In the genomic region with DNA sequence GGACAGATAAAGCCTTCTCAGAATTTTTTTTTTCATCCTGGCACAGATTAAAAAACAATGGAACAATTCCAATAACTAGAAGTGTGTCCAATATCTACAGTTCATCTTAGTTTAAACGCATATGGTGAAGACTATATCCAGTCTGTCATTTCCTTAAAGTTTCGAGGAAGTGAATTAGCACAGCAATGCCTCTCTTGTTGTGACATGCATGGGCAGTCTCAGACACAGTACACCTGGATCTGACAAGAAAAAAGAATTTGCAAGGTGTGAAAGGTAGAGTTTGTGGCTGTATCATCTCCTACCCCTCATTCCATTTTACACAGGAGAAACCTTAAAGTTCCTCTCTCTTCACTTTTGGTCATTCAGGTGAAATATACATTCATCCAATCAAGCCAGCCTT, we compare ENCODE assay signal across 32 cellular contexts.
"Had no signal": no experiment of that assay in that cellular context is flagged by ENCODE, and none has a peak within 500 bp of the region (broad histone marks: within the 10 kb centered on the region; RNA-seq: fewer than 3 reads in every experiment).

No MANE protein-coding gene starts in this region.

- H3K27ac ChIP-seq: ascending aorta, esophagus muscularis mucosa, gastroesophageal sphincter, heart right ventricle, WERI-Rb-1 had no signal

- H3K36me3 Mint-ChIP-seq: activated CD8-positive, alpha-beta memory T cell treated with anti-CD3 and anti-CD28 coated beads, Interleukin-2, amount 10 ng/mL, durations not matched to agents 7 days and 5 days; activated naive CD4-positive, alpha-beta T cell treated with anti-CD3 and anti-CD28 coated beads, Interleukin-2, amount 50 U/mL, for 24 hours; activated naive CD8-positive, alpha-beta T cell treated with anti-CD3 and anti-CD28 coated beads, Interleukin-2, amount 10 ng/mL, durations not matched to agents 7 days and 5 days; brain; T-cell had no signal

- H3K36me3 ChIP-seq: ascending aorta, esophagus muscularis mucosa, gastroesophageal sphincter, heart right ventricle, WERI-Rb-1 had no signal

- H3K9me3 Mint-ChIP-seq: activated B cell treated with CpG ODN at 0.5 μM for 24 hours; activated CD8-positive, alpha-beta T cell treated with anti-CD3 and anti-CD28 coated beads for 36 hours; activated naive CD4-positive, alpha-beta T cell treated with anti-CD3 and anti-CD28 coated beads for 36 hours; activated naive CD4-positive, alpha-beta T cell treated with anti-CD3 and anti-CD28 coated beads, Interleukin-2, amount 50 U/mL, for 24 hours; activated naive CD8-positive, alpha-beta T cell treated with anti-CD3 and anti-CD28 coated beads, Interleukin-2, amount 10 ng/mL, durations not matched to agents 7 days and 5 days; activated T-helper 1 cell treated with anti-CD3 and anti-CD28 coated beads, Interleukin-12 subunit alpha, Interleukin-12 subunit beta, Interleukin-2, Interleukin-4 antibody, amounts not matched to agents 30 ng/mL and 10 ng/mL and 1 ng/mL, durations not matched to agents 14 hours and 24 hours and 36 hours; activated T-helper 2 cell treated with anti-CD3 and anti-CD28 coated beads, Interferon-gamma antibody, Interleukin-2, Interleukin-4, amounts not matched to agents 10 μg/mL and 5 μg/mL and 100 μg/mL, durations not matched to agents 14 hours and 24 hours and 36 hours; brain; T-helper 1 cell treated with Interleukin-12 subunit alpha and Interleukin-12 subunit beta and Interleukin-4 antibody, amounts not matched to agents 30 μg/mL and 1 μg/mL, for 36 hours had no signal

- DNase-seq: activated B cell treated with CpG ODN at 0.5 μM for 24 hours; activated CD4-positive, alpha-beta T cell treated with anti-CD3 and anti-CD28 coated beads for 48 hours; activated CD4-positive, alpha-beta T cell treated with anti-CD3 and anti-CD28 coated beads, Interleukin-2, amount 50 U/mL, for 1 hour; activated CD4-positive, alpha-beta T cell treated with anti-CD3 and anti-CD28 coated beads, Interleukin-2, amount 50 U/mL, for 48 hours; activated CD8-positive, alpha-beta memory T cell treated with anti-CD3 and anti-CD28 coated beads, Interleukin-2, amount 10 ng/mL, durations not matched to agents 7 days and 5 days; activated CD8-positive, alpha-beta memory T cell treated with anti-CD3 and anti-CD28 coated beads, Interleukin-2, amount 50 U/mL, for 4 hours; activated CD8-positive, alpha-beta T cell treated with anti-CD3 and anti-CD28 coated beads for 36 hours; activated effector memory CD4-positive, alpha-beta T cell treated with anti-CD3 and anti-CD28 coated beads, Interleukin-2, amount 50 U/mL, for 16 hours; activated naive CD4-positive, alpha-beta T cell treated with anti-CD3 and anti-CD28 coated beads for 36 hours; activated naive CD8-positive, alpha-beta T cell treated with anti-CD3 and anti-CD28 coated beads, Interleukin-2, amount 10 ng/mL, durations not matched to agents 7 days and 5 days; activated T-cell treated with anti-CD3 and anti-CD28 coated beads, Interleukin-2, amount 50 U/mL, for 1 hour; activated T-cell treated with anti-CD3 and anti-CD28 coated beads, Interleukin-2, amount 50 U/mL, for 48 hours; caudate nucleus; cortex of kidney; dermis blood vessel endothelial cell; effector CD4-positive, alpha-beta T cell; effector memory CD8-positive, alpha-beta T cell; foreskin melanocyte; heart right ventricle; SW 1271; T-cell; T1000; WERI-Rb-1 had no signal

- H3K27me3 ChIP-seq: ascending aorta, esophagus muscularis mucosa, gastroesophageal sphincter, heart right ventricle had no signal

- H3K9me3 ChIP-seq: ascending aorta, esophagus muscularis mucosa, gastroesophageal sphincter, heart right ventricle had no signal

- H3K4me3 ChIP-seq: ascending aorta, esophagus muscularis mucosa, gastroesophageal sphincter, heart right ventricle had no signal

- H3K27ac Mint-ChIP-seq: activated B cell treated with CpG ODN at 0.5 μM for 24 hours; activated CD8-positive, alpha-beta memory T cell treated with anti-CD3 and anti-CD28 coated beads, Interleukin-2, amount 10 ng/mL, durations not matched to agents 7 days and 5 days; activated CD8-positive, alpha-beta T cell treated with anti-CD3 and anti-CD28 coated beads for 36 hours; activated naive CD4-positive, alpha-beta T cell treated with anti-CD3 and anti-CD28 coated beads for 36 hours; activated naive CD4-positive, alpha-beta T cell treated with anti-CD3 and anti-CD28 coated beads, Interleukin-2, amount 50 U/mL, for 24 hours; activated naive CD8-positive, alpha-beta T cell treated with anti-CD3 and anti-CD28 coated beads, Interleukin-2, amount 10 ng/mL, durations not matched to agents 7 days and 5 days; activated T-helper 1 cell treated with anti-CD3 and anti-CD28 coated beads, Interleukin-12 subunit alpha, Interleukin-12 subunit beta, Interleukin-2, Interleukin-4 antibody, amounts not matched to agents 30 ng/mL and 10 ng/mL and 1 ng/mL, durations not matched to agents 14 hours and 24 hours and 36 hours; activated T-helper 2 cell treated with anti-CD3 and anti-CD28 coated beads, Interferon-gamma antibody, Interleukin-2, Interleukin-4, amounts not matched to agents 10 μg/mL and 5 μg/mL and 100 μg/mL, durations not matched to agents 14 hours and 24 hours and 36 hours; brain; effector memory CD8-positive, alpha-beta T cell; T-cell; T-helper 1 cell treated with Interleukin-12 subunit alpha and Interleukin-12 subunit beta and Interleukin-4 antibody, amounts not matched to agents 30 μg/mL and 1 μg/mL, for 36 hours had no signal

- ATAC-seq: activated CD4-positive, CD25-positive, alpha-beta regulatory T cell treated with anti-CD3 and anti-CD28 coated beads, Interleukin-2, amount 50 U/mL, for 24 hours; activated CD8-positive, alpha-beta memory T cell treated with anti-CD3 and anti-CD28 coated beads, Interleukin-2, amount 10 ng/mL, durations not matched to agents 7 days and 5 days; activated CD8-positive, alpha-beta T cell treated with anti-CD3 and anti-CD28 coated beads for 36 hours; effector memory CD8-positive, alpha-beta T cell; gastroesophageal sphincter; heart right ventricle; T-cell had no signal

- H3K4me1 ChIP-seq: ascending aorta, gastroesophageal sphincter, heart right ventricle had no signal
